In the genomic region with DNA sequence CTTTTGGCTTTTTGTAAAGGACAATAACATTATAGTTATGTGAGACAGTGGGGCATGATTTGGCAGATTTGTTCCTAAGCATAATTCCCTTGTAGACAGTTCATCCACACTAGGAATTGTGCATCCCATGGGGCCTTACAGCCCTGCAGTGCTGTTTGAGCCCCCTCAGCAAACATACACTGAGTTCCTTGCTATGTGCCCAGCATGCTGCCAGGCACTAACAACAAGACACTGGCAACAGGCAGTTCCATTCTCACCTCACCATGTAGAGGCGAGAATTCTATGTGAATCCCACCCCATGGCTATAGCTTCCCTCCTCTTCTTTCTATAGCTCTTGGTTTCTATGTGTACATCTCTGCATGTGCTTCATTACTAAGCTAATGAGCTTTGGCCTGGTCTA, we compare ENCODE assay signal across 1 cellular context.
TF ChIP-seq lines count a peak whose summit lies in the region.

No MANE protein-coding gene starts in this region.

TF ChIP-seq in neural cell, 6 proteins besides CTCF, POLR2A, EP300 and RAD21 (continued from another document):
- TF ChIP-seq, protein P1, sequence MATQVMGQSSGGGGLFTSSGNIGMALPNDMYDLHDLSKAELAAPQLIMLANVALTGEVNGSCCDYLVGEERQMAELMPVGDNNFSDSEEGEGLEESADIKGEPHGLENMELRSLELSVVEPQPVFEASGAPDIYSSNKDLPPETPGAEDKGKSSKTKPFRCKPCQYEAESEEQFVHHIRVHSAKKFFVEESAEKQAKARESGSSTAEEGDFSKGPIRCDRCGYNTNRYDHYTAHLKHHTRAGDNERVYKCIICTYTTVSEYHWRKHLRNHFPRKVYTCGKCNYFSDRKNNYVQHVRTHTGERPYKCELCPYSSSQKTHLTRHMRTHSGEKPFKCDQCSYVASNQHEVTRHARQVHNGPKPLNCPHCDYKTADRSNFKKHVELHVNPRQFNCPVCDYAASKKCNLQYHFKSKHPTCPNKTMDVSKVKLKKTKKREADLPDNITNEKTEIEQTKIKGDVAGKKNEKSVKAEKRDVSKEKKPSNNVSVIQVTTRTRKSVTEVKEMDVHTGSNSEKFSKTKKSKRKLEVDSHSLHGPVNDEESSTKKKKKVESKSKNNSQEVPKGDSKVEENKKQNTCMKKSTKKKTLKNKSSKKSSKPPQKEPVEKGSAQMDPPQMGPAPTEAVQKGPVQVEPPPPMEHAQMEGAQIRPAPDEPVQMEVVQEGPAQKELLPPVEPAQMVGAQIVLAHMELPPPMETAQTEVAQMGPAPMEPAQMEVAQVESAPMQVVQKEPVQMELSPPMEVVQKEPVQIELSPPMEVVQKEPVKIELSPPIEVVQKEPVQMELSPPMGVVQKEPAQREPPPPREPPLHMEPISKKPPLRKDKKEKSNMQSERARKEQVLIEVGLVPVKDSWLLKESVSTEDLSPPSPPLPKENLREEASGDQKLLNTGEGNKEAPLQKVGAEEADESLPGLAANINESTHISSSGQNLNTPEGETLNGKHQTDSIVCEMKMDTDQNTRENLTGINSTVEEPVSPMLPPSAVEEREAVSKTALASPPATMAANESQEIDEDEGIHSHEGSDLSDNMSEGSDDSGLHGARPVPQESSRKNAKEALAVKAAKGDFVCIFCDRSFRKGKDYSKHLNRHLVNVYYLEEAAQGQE (IDR thresholded peaks at IDR 0.05; ENCODE audit: borderline replicate concordance), result no peak
- TF ChIP-seq EZH2 (IDR thresholded peaks at IDR 0.05; ENCODE audit: borderline replicate concordance, insufficient read depth, low read length, poor library complexity, severe bottlenecking), result no peak
- TF ChIP-seq TAF1 (IDR thresholded peaks at IDR 0.05; ENCODE audit: low read depth), result no peak
- TF ChIP-seq SMC3 (conservative IDR thresholded peaks at IDR 0.05; ENCODE audit: poor library complexity), result no peak
- no peak for TF ChIP-seq MXI1 (conservative IDR thresholded peaks at IDR 0.05; ENCODE audit: poor library complexity, severe bottlenecking)
